ENCODE assay signal across 7 cellular contexts in the genomic region with DNA sequence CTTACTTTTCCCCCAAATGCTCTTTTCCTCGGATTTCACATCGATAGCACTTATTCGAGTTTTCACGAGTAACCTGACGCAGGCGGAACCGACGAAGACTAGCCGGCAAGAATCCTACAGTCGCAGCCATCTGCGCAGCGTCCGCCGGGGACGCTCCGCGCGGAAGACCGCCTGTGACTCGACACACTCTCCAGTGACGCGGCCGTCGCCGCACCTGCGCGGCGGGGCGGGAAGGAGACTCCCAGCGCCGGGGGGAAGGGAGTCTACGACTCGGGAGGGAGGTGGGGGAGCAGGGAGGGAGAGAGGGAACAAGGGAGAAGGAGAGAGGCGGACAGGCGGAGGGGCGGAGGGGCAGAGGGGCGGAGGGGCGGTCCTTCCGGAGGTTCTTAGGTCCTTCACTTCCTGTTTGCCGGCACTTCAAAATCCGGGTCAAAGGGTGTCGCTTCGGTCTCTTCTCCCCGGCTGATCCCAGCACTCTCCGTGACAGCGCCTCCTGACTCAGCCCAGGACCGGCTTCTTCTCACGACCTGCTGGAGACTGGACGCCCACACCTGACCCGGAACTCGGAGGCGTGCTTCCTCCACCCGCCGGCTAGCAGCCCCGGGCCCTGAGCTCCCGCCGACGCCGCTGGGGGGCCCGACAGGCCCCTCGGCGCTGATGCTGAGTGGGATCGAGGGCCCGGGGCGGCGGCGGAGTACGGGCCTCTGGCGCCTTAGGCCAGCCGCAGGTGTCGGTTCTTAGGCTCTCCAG.
DNase-seq lines count a peak whose midpoint lies in the region; ATAC-seq and TF ChIP-seq lines count a peak whose summit lies in the region.

A gene with protein sequence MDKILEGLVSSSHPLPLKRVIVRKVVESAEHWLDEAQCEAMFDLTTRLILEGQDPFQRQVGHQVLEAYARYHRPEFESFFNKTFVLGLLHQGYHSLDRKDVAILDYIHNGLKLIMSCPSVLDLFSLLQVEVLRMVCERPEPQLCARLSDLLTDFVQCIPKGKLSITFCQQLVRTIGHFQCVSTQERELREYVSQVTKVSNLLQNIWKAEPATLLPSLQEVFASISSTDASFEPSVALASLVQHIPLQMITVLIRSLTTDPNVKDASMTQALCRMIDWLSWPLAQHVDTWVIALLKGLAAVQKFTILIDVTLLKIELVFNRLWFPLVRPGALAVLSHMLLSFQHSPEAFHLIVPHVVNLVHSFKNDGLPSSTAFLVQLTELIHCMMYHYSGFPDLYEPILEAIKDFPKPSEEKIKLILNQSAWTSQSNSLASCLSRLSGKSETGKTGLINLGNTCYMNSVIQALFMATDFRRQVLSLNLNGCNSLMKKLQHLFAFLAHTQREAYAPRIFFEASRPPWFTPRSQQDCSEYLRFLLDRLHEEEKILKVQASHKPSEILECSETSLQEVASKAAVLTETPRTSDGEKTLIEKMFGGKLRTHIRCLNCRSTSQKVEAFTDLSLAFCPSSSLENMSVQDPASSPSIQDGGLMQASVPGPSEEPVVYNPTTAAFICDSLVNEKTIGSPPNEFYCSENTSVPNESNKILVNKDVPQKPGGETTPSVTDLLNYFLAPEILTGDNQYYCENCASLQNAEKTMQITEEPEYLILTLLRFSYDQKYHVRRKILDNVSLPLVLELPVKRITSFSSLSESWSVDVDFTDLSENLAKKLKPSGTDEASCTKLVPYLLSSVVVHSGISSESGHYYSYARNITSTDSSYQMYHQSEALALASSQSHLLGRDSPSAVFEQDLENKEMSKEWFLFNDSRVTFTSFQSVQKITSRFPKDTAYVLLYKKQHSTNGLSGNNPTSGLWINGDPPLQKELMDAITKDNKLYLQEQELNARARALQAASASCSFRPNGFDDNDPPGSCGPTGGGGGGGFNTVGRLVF (plus strand): TSS at position 415 of the 750 bp plus-strand sequence. CDS start 534 bp downstream, outside the sequence.

- TF ChIP-seq CTCF in retinal pigment epithelial cell (conservative IDR thresholded peaks at IDR 0.05; ENCODE audit: low read depth, low read length): no peak

- DNase-seq in NCI-H2029 (lab: John Stamatoyannopoulos, UW) (peak; percentile 95), T-helper 9 cell (peak; percentile 77), astrocyte of the hippocampus (ENCODE audit: low read depth, low spot score) (peak; percentile 94), hippocampal formation (lab: John Stamatoyannopoulos, UW) (peak; percentile 89 to 97), retinal pigment epithelial cell (ENCODE audit: low read depth) (peak; percentile 84)

- peak within 1 kb of the TSS; percentile 95 for H3K4me3 ChIP-seq in retinal pigment epithelial cell (ENCODE audit: low read length)

- peak; percentile 69 for ATAC-seq in GM18505 (IDR thresholded peaks at IDR 0.05; ENCODE audit: unreplicated experiment)
- peak; percentile 75 for ATAC-seq in HG02973 (IDR thresholded peaks at IDR 0.05; ENCODE audit: unreplicated experiment)

- TF ChIP-seq POLR2A in GM18505 (IDR thresholded peaks at IDR 0.05; ENCODE audit: borderline replicate concordance, extremely low read depth, insufficient read depth, insufficient read length): peak; percentile 88

Comparison
In these comparisons a context has a peak if more than half of its experiments do, and no peak if none do; other contexts are left out.
1. Peak in every context shown above with its lines: DNase-seq, ATAC-seq and H3K4me3 ChIP-seq.